1 cellular context compared by ENCODE assay signal in the genomic region with DNA sequence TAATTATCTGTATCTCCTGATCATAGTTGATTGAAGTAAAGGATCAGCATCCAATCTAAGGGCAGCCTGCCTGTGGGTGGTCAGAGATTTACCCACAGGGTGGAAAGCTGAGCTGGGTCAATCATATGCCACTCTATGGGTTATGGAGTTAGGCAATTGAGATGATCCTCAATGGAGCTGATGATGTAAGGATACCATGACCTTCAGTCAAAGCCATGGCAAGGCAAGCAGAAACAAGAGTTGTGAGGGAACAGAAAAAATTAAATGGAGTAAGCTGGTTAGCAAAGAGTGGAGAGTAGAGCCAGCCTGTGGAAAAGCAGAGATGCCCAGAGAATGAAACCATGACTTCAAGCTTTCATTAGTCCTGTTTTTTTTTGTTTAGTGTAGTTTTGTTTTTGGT.
TF ChIP-seq lines count a peak whose summit lies in the region.

No MANE protein-coding gene starts in this region.

TF ChIP-seq in HepG2, 621 proteins besides CTCF, POLR2A, EP300 and RAD21:
- TF ChIP-seq NFATC3 (CRISPR knock-in tag; IDR thresholded peaks at IDR 0.05): no peak
- TF ChIP-seq CEBPB (IDR thresholded peaks at IDR 0.05; ENCODE audit: borderline replicate concordance, low read depth, low read length): peak; percentile 59; the same call in 1 of the 2 replicates
